1 cellular context compared by ENCODE assay signal in the genomic region with DNA sequence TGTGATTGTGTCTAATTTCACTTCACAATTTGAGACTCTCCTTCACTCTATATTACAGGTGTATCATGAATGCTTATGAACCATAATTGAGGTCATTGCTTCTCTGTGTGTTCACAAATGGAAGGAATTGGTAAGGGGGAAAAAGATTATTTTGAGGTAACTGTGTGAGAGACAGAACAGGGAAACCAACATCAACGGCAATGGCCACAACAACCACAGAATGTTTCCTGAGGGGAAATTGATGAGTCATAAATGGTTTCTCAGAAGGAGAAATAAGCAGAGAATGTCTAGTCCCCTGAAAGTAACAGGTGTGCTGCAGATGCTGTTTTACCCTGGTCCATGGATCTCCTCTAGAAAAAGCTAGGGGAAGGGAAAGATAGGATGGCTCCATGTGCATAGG.
TF ChIP-seq lines count a peak whose summit lies in the region.

No MANE protein-coding gene starts in this region.

TF ChIP-seq in GM12878, 131 proteins besides CTCF, POLR2A, EP300 and RAD21 (continued from another document):
- TF ChIP-seq, protein P1, sequence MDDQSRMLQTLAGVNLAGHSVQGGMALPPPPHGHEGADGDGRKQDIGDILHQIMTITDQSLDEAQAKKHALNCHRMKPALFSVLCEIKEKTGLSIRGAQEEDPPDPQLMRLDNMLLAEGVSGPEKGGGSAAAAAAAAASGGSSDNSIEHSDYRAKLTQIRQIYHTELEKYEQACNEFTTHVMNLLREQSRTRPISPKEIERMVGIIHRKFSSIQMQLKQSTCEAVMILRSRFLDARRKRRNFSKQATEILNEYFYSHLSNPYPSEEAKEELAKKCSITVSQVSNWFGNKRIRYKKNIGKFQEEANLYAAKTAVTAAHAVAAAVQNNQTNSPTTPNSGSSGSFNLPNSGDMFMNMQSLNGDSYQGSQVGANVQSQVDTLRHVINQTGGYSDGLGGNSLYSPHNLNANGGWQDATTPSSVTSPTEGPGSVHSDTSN (IDR thresholded peaks at IDR 0.05; ENCODE audit: insufficient replicate concordance, low read depth, low read length) = no peak
- TF ChIP-seq CREM (IDR thresholded peaks at IDR 0.05; ENCODE audit: low read depth) = peak; percentile 76
- peak; percentile 88; the same call in 1 of the 2 replicates for TF ChIP-seq BCL11A (IDR thresholded peaks at IDR 0.05; ENCODE audit: low read depth, low read length)
- peak; percentile 99 for TF ChIP-seq TCF3 (IDR thresholded peaks at IDR 0.05; ENCODE audit: borderline replicate concordance, insufficient read depth, low read depth, low read length)
- no peak for TF ChIP-seq RCOR1 (conservative IDR thresholded peaks at IDR 0.05; ENCODE audit: low read depth, low read length)
- no peak for TF ChIP-seq RFX5 (IDR thresholded peaks at IDR 0.05; ENCODE audit: low read depth, low read length)
- peak; percentile 94 for TF ChIP-seq FOXM1 (IDR thresholded peaks at IDR 0.05; ENCODE audit: low read depth, low read length)
TF ChIP-seq in GM12878: peak in this region for 26.
